Comparison of ENCODE assay signal across 19 cellular contexts in the genomic region with DNA sequence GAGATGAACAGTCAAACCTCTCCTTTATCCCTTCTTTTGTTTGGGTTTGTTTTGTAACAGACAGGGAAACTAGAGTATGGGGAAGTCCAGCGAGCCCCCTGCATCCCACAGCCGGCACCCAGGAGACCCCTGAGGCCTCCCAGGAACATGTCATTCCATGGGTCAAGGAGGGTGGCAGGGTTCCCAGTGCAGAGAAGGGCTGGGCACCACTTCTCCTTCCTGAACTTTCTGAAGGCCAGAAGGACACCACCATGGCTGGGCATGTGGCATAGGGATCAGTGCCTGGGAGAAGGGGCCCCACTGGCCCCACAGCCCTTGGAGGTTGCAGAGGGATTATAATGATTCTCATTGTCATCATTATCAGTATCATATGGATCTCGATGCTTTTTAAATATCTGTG. TPM values are rescaled to one million over a fixed set of nuclear protein-coding genes. Genes with fewer than 3 reads are reported as not detected.
DNase-seq lines count a peak whose midpoint lies in the region; ATAC-seq and TF ChIP-seq lines count a peak whose summit lies in the region.
"Had no signal": no experiment of that assay in that cellular context is flagged by ENCODE, and none has a peak within 500 bp of the region (broad histone marks: within the 10 kb centered on the region; RNA-seq: fewer than 3 reads in every experiment).

No MANE protein-coding gene starts in this region.

- no peaks in the 10 kb centered on the region for H3K9me3 ChIP-seq in upper lobe of right lung
- H3K9me3 ChIP-seq: HAP-1 had no signal

- peaks cover 12% of the 10 kb centered on the region for H3K9me3 Mint-ChIP-seq in activated CD4-positive, alpha-beta memory T cell treated with anti-CD3 and anti-CD28 coated beads, Interleukin-2, amount 10 ng/mL, durations not matched to agents 7 days and 5 days
- peaks cover 4% of the 10 kb centered on the region for H3K9me3 Mint-ChIP-seq in activated CD4-positive, alpha-beta memory T cell treated with anti-CD3 and anti-CD28 coated beads for 36 hours
- H3K9me3 Mint-ChIP-seq: HFFc6 had no signal

- peak; percentile 10 for DNase-seq in activated CD4-positive, alpha-beta memory T cell treated with anti-CD3 and anti-CD28 coated beads, Interleukin-2, amount 10 ng/mL, durations not matched to agents 7 days and 5 days
- DNase-seq in activated CD4-positive, alpha-beta memory T cell treated with anti-CD3 and anti-CD28 coated beads for 36 hours: no peak
- DNase-seq in islet precursor cell (peak; percentile 12), posterior vena cava (ENCODE audit: low spot score) (peak; percentile 24), upper lobe of right lung (peak; percentile 49), omental fat pad (ENCODE audit: low spot score) (no peak)
- DNase-seq: DMS 273 treated with DMSO at 0.1 percent for 48 hours, DMS79, HFFc6 had no signal

- intact Hi-C loops in activated CD4-positive, alpha-beta memory T cell treated with anti-CD3 and anti-CD28 coated beads for 36 hours (cut with micrococcal nuclease): no loop called here
- intact Hi-C loops in posterior vena cava (cut with DNase I): no loop called here
- intact Hi-C loops in upper lobe of right lung (cut with DNase I): no loop called here

- peaks cover 8% of the 10 kb centered on the region for H3K36me3 Mint-ChIP-seq in activated CD4-positive, alpha-beta memory T cell treated with anti-CD3 and anti-CD28 coated beads, Interleukin-2, amount 10 ng/mL, durations not matched to agents 7 days and 5 days (ENCODE audit: low read depth)
- peaks cover 1% of the 10 kb centered on the region for H3K36me3 Mint-ChIP-seq in activated CD4-positive, alpha-beta memory T cell treated with anti-CD3 and anti-CD28 coated beads for 36 hours
- H3K36me3 Mint-ChIP-seq: CD14-positive monocyte had no signal

- peaks cover 29% of the 10 kb centered on the region for H3K4me1 Mint-ChIP-seq in activated CD4-positive, alpha-beta memory T cell treated with anti-CD3 and anti-CD28 coated beads, Interleukin-2, amount 10 ng/mL, durations not matched to agents 7 days and 5 days
- peaks cover 28% of the 10 kb centered on the region for H3K4me1 Mint-ChIP-seq in activated CD4-positive, alpha-beta memory T cell treated with anti-CD3 and anti-CD28 coated beads for 36 hours (ENCODE audit: low read depth)

- no peak for TF ChIP-seq CTCF in upper lobe of right lung (IDR thresholded peaks at IDR 0.05)
- TF ChIP-seq CTCF in omental fat pad (IDR thresholded peaks at IDR 0.05): no peak

- no peaks in the 10 kb centered on the region for H3K27me3 ChIP-seq in upper lobe of right lung

- H3K36me3 ChIP-seq in upper lobe of right lung: no peaks in the 10 kb centered on the region
- H3K36me3 ChIP-seq: HAP-1 had no signal

- no peak overlapping the region for H3K4me3 Mint-ChIP-seq in activated CD4-positive, alpha-beta memory T cell treated with anti-CD3 and anti-CD28 coated beads, Interleukin-2, amount 10 ng/mL, durations not matched to agents 7 days and 5 days
- H3K4me3 Mint-ChIP-seq in activated CD4-positive, alpha-beta memory T cell treated with anti-CD3 and anti-CD28 coated beads for 36 hours: no peak overlapping the region
- H3K4me3 Mint-ChIP-seq: CD14-positive monocyte, HFFc6 had no signal

- ATAC-seq in upper lobe of right lung (no peak), omental fat pad (ENCODE audit: low FRiP score) (no peak), GM21423 (IDR thresholded peaks at IDR 0.05; ENCODE audit: unreplicated experiment) (no peak), GM21367 (IDR thresholded peaks at IDR 0.05; ENCODE audit: unreplicated experiment) (no peak)
- ATAC-seq: GM12878 had no signal

- no peak overlapping the region for H3K4me3 ChIP-seq in upper lobe of right lung
- H3K4me3 ChIP-seq: GM12878, HAP-1 had no signal

- no peak overlapping the region for H3K27ac Mint-ChIP-seq in activated CD4-positive, alpha-beta memory T cell treated with anti-CD3 and anti-CD28 coated beads, Interleukin-2, amount 10 ng/mL, durations not matched to agents 7 days and 5 days
- H3K27ac Mint-ChIP-seq in activated CD4-positive, alpha-beta memory T cell treated with anti-CD3 and anti-CD28 coated beads for 36 hours: no peak overlapping the region
- H3K27ac Mint-ChIP-seq: HFFc6 had no signal

- no peaks in the 10 kb centered on the region for H3K27me3 Mint-ChIP-seq in activated CD4-positive, alpha-beta memory T cell treated with anti-CD3 and anti-CD28 coated beads, Interleukin-2, amount 10 ng/mL, durations not matched to agents 7 days and 5 days
- no peaks in the 10 kb centered on the region for H3K27me3 Mint-ChIP-seq in activated CD4-positive, alpha-beta memory T cell treated with anti-CD3 and anti-CD28 coated beads for 36 hours

- CTCF ChIA-PET in activated CD4-positive, alpha-beta memory T cell treated with anti-CD3 and anti-CD28 coated beads, Interleukin-2, amount 10 ng/mL, durations not matched to agents 7 days and 5 days (lab: Charles Lee): no interaction called here
- CTCF ChIA-PET in activated CD4-positive, alpha-beta memory T cell treated with anti-CD3 and anti-CD28 coated beads for 36 hours (lab: Charles Lee): no interaction called here

- no peaks in the 10 kb centered on the region for H3K4me1 ChIP-seq in upper lobe of right lung
- H3K4me1 ChIP-seq: HAP-1 had no signal

- no peak overlapping the region for H3K27ac ChIP-seq in upper lobe of right lung
- H3K27ac ChIP-seq: 22Rv1 had no signal

- POLR2A ChIA-PET in activated CD4-positive, alpha-beta memory T cell treated with anti-CD3 and anti-CD28 coated beads, Interleukin-2, amount 10 ng/mL, durations not matched to agents 7 days and 5 days (lab: Charles Lee): interaction anchor here (2.3 kb wide), 1 partner anchor 14 kb away, joined by 6 read pairs; a partner anchor contains a TSS
- POLR2A ChIA-PET in activated CD4-positive, alpha-beta memory T cell treated with anti-CD3 and anti-CD28 coated beads for 36 hours (lab: Charles Lee): no interaction called here

RNA-seq across cellular contexts. Expression of a gene that starts 13.9 kb away (rescaled TPM):
- total RNA-seq in activated CD4-positive, alpha-beta memory T cell treated with anti-CD3 and anti-CD28 coated beads, Interleukin-2, amount 10 ng/mL, durations not matched to agents 7 days and 5 days: 100 to 1,000 TPM; 178 to 182 TPM
- 10 to 100 TPM; 81.8 to 83.1 TPM for total RNA-seq in activated CD4-positive, alpha-beta memory T cell treated with anti-CD3 and anti-CD28 coated beads for 36 hours
- 1 to 10 TPM; 2.5 to 3.4 TPM for total RNA-seq in posterior vena cava
- total RNA-seq in upper lobe of right lung: 9.6 TPM
- 10 to 100 TPM in 2 of 4 donors, 1 to 10 TPM in 2; 6.4 to 20.5 (median 12.2) TPM for total RNA-seq in omental fat pad
- total RNA-seq: A673, G401, GM12878, H1, HepG2, HFFc6 had no signal

RNA-seq across cellular contexts. Expression of a gene that starts 57.4 kb away (rescaled TPM):
- total RNA-seq in activated CD4-positive, alpha-beta memory T cell treated with anti-CD3 and anti-CD28 coated beads, Interleukin-2, amount 10 ng/mL, durations not matched to agents 7 days and 5 days: 10 to 100 TPM; 44.1 to 46.5 TPM
- total RNA-seq in activated CD4-positive, alpha-beta memory T cell treated with anti-CD3 and anti-CD28 coated beads for 36 hours: 10 to 100 TPM; 45.5 to 46.6 TPM
- 10 to 100 TPM; 32.7 to 45.6 TPM for total RNA-seq in posterior vena cava
- total RNA-seq in upper lobe of right lung: 73.5 TPM
- 100 to 1,000 TPM in 3 of 4 donors, 10 to 100 TPM in 1; 85.3 to 337 (median 163) TPM for total RNA-seq in omental fat pad

Comparison
In these comparisons a context has a peak if more than half of its experiments do, and no peak if none do; other contexts are left out.
1. DNase-seq: peak in activated CD4-positive, alpha-beta memory T cell treated with anti-CD3 and anti-CD28 coated beads, Interleukin-2, amount 10 ng/mL, durations not matched to agents 7 days and 5 days (single experiment), islet precursor cell (single experiment), posterior vena cava (single experiment) and upper lobe of right lung (single experiment); none in activated CD4-positive, alpha-beta memory T cell treated with anti-CD3 and anti-CD28 coated beads for 36 hours (single experiment) and omental fat pad (single experiment).